In genomic region chr6:75203721-75204120, GRCh38 we compare ENCODE assay signal across 10 cellular contexts. TPM values are rescaled to one million over a fixed set of nuclear protein-coding genes. Genes with fewer than 3 reads are reported as not detected.
DNase-seq lines count a peak whose midpoint lies in the region; ATAC-seq and TF ChIP-seq lines count a peak whose summit lies in the region.
"Had no signal": no experiment of that assay in that cellular context is flagged by ENCODE, and none has a peak within 500 bp of the region (broad histone marks: within the 10 kb centered on the region; RNA-seq: fewer than 3 reads in every experiment).

No MANE protein-coding gene starts in this region.

- TF ChIP-seq CTCF in left ventricle myocardium inferior (IDR thresholded peaks at IDR 0.05; ENCODE audit: borderline replicate concordance) (no peak), vagina (IDR thresholded peaks at IDR 0.05) (no peak)

- peak overlapping the region; percentile 76 for H3K27ac ChIP-seq in left ventricle myocardium inferior (replicated peaks)
- peak overlapping the region; percentile 98 for H3K27ac ChIP-seq in muscle layer of colon (ENCODE audit: low read depth, low read length)
- peak overlapping the region; percentile 87 for H3K27ac ChIP-seq in vagina

- peak overlapping the region; percentile 72 for H3K4me3 Mint-ChIP-seq in central memory CD8-positive, alpha-beta T cell

- TF ChIP-seq POLR2A in vagina (IDR thresholded peaks at IDR 0.05), result no peak

- H3K27me3 ChIP-seq in left ventricle myocardium inferior (ENCODE audit: low read depth) (peaks cover 96% of the 10 kb centered on the region), muscle layer of colon (ENCODE audit: control insufficient read depth in 1 of 2, insufficient read depth in 2 of 2, low read length in 2 of 2) (no peaks in the 10 kb centered on the region), vagina (no peaks in the 10 kb centered on the region)

- H3K27me3 Mint-ChIP-seq in central memory CD8-positive, alpha-beta T cell, result peaks cover 79% of the 10 kb centered on the region

- H3K4me3 ChIP-seq in left ventricle myocardium inferior (peak overlapping the region; percentile 71), muscle layer of colon (ENCODE audit: low read depth in 1 of 2, low read length in 2 of 2) (peak overlapping the region; percentile 24 to 89), vagina (peak overlapping the region; percentile 66 to 79)

- no peak for DNase-seq in left ventricle myocardium inferior
- no peak for DNase-seq in Right ventricle myocardium inferior (ENCODE audit: missing footprints)
- no peak for DNase-seq in central memory CD8-positive, alpha-beta T cell (ENCODE audit: low spot score in 2 of 2)
- DNase-seq in vagina (ENCODE audit: extremely low spot score in 2 of 2), result no peak
- no peak for DNase-seq in activated CD4-positive, alpha-beta T cell treated with anti-CD3 and anti-CD28 coated beads, Interleukin-2, amount 50 U/mL, for 4 hours
- DNase-seq in NCI-H128 (lab: John Stamatoyannopoulos, UW; ENCODE audit: unreplicated experiment), result no peak

- no peaks in the 10 kb centered on the region for H3K9me3 Mint-ChIP-seq in central memory CD8-positive, alpha-beta T cell
- H3K9me3 Mint-ChIP-seq: activated T-helper 1 cell treated with anti-CD3 and anti-CD28 coated beads, Interleukin-12 subunit alpha, Interleukin-12 subunit beta, Interleukin-2, Interleukin-4 antibody, amounts not matched to agents 30 ng/mL and 10 ng/mL and 1 ng/mL, durations not matched to agents 14 hours and 24 hours and 36 hours had no signal

- H3K4me1 ChIP-seq in left ventricle myocardium inferior (peaks cover 62% of the 10 kb centered on the region), muscle layer of colon (ENCODE audit: insufficient read depth, low read length) (peaks cover 27% of the 10 kb centered on the region), vagina (peaks cover 53% of the 10 kb centered on the region)

- H3K9ac ChIP-seq in muscle layer of colon (ENCODE audit: low read length), result peak overlapping the region; percentile 89

- H3K36me3 Mint-ChIP-seq in central memory CD8-positive, alpha-beta T cell (ENCODE audit: insufficient read depth), result peaks cover 21% of the 10 kb centered on the region

- no peak for ATAC-seq in Right ventricle myocardium inferior
- no peak for ATAC-seq in central memory CD8-positive, alpha-beta T cell (replicated peaks; ENCODE audit: extremely low read depth, poor library complexity, severe bottlenecking)
- no peak for ATAC-seq in HG03439 (IDR thresholded peaks at IDR 0.05; ENCODE audit: unreplicated experiment)

- H3K36me3 ChIP-seq in left ventricle myocardium inferior (no peaks in the 10 kb centered on the region), muscle layer of colon (ENCODE audit: insufficient read depth, low read length) (no peaks in the 10 kb centered on the region), vagina (no peaks in the 10 kb centered on the region)
- H3K36me3 ChIP-seq: left lung had no signal

- intact Hi-C loops in left ventricle myocardium inferior (cut with micrococcal nuclease), result loop anchor here (10.0 kb wide), 1 partner anchor 1119 kb away; no protein-coding TSS in a partner anchor
- intact Hi-C loops in Right ventricle myocardium inferior (cut with DNase I), result loop anchor here (10.0 kb wide), 5 partner anchors 209 to 1349 kb away; no protein-coding TSS in a partner anchor
- intact Hi-C loops in vagina (cut with DNase I), result loop anchor here (10.0 kb wide), 3 partner anchors 599 to 1459 kb away; no protein-coding TSS in a partner anchor

- no peak overlapping the region for H3K27ac Mint-ChIP-seq in central memory CD8-positive, alpha-beta T cell (ENCODE audit: low read depth)
- H3K27ac Mint-ChIP-seq: activated T-helper 1 cell treated with anti-CD3 and anti-CD28 coated beads, Interleukin-12 subunit alpha, Interleukin-12 subunit beta, Interleukin-2, Interleukin-4 antibody, amounts not matched to agents 30 ng/mL and 10 ng/mL and 1 ng/mL, durations not matched to agents 14 hours and 24 hours and 36 hours had no signal

- H3K9me3 ChIP-seq in left ventricle myocardium inferior (replicated peaks) (no peaks in the 10 kb centered on the region), muscle layer of colon (ENCODE audit: low read length) (no peaks in the 10 kb centered on the region), vagina (no peaks in the 10 kb centered on the region)
- H3K9me3 ChIP-seq: left lung had no signal

- H3K4me1 Mint-ChIP-seq in central memory CD8-positive, alpha-beta T cell, result peaks cover 52% of the 10 kb centered on the region

RNA-seq across cellular contexts. Expression of gene COL12A1, which starts 2.1 kb away (rescaled TPM):
- 12.2 TPM for total RNA-seq in left ventricle myocardium inferior
- total RNA-seq in Right ventricle myocardium inferior, result 15.5 TPM
- 130 TPM for total RNA-seq in vagina

RNA-seq across cellular contexts. Expression of gene COX7A2, which starts 39.9 kb away (rescaled TPM):
- total RNA-seq in left ventricle myocardium inferior (1,008 TPM), Right ventricle myocardium inferior (969 TPM), vagina (286 TPM)
